In genomic region chr7:8149222-8149621, GRCh38 we compare ENCODE assay signal across 9 cellular contexts.
DNase-seq lines count a peak whose midpoint lies in the region; ATAC-seq and TF ChIP-seq lines count a peak whose summit lies in the region.
"Had no signal": no experiment of that assay in that cellular context is flagged by ENCODE, and none has a peak within 500 bp of the region (broad histone marks: within the 10 kb centered on the region; RNA-seq: fewer than 3 reads in every experiment).

No MANE protein-coding gene starts in this region.

- peak overlapping the region; percentile 57 for H3K4me3 Mint-ChIP-seq in activated T-helper 17 cell treated with anti-CD3 and anti-CD28 coated beads, Interleukin-2, amount 50 U/mL, for 72 hours
- no peak overlapping the region for H3K4me3 Mint-ChIP-seq in nephron progenitor cell

- H3K27ac Mint-ChIP-seq in activated T-helper 17 cell treated with anti-CD3 and anti-CD28 coated beads, Interleukin-2, amount 50 U/mL, for 72 hours, result peak overlapping the region; percentile 40
- no peak overlapping the region for H3K27ac Mint-ChIP-seq in nephron progenitor cell

- H3K4me3 ChIP-seq in SJCRH30, result no peak overlapping the region

- peaks cover 21% of the 10 kb centered on the region for H3K4me1 Mint-ChIP-seq in activated T-helper 17 cell treated with anti-CD3 and anti-CD28 coated beads, Interleukin-2, amount 50 U/mL, for 72 hours
- H3K4me1 Mint-ChIP-seq in nephron progenitor cell, result peaks cover 36% of the 10 kb centered on the region

- no peaks in the 10 kb centered on the region for H3K36me3 ChIP-seq in SJCRH30

- H3K36me3 Mint-ChIP-seq in activated T-helper 17 cell treated with anti-CD3 and anti-CD28 coated beads, Interleukin-2, amount 50 U/mL, for 72 hours (ENCODE audit: low read depth), result peaks cover 5% of the 10 kb centered on the region
- H3K36me3 Mint-ChIP-seq in nephron progenitor cell (ENCODE audit: low read depth), result no peaks in the 10 kb centered on the region

- no peaks in the 10 kb centered on the region for H3K4me1 ChIP-seq in SJCRH30

- ATAC-seq in GM18858 (IDR thresholded peaks at IDR 0.05; ENCODE audit: unreplicated experiment), result peak; percentile 49
- peak; percentile 66 for ATAC-seq in HG03066 (IDR thresholded peaks at IDR 0.05; ENCODE audit: low read depth, unreplicated experiment)
- ATAC-seq in activated T-helper 17 cell treated with anti-CD3 and anti-CD28 coated beads, Interleukin-2, amount 50 U/mL, for 72 hours (replicated peaks), result peak; percentile 58

- H3K27ac ChIP-seq in SJCRH30, result no peak overlapping the region

- H3K9me3 ChIP-seq in SJCRH30 (replicated peaks), result no peaks in the 10 kb centered on the region

- DNase-seq in AML-193 (lab: John Stamatoyannopoulos, UW), result peak; percentile 76 to 83
- DNase-seq in NCI-H524 (lab: John Stamatoyannopoulos, UW), result no peak
- no peak for DNase-seq in SJCRH30
- DNase-seq in posterior cingulate gyrus, result no peak
- no peak for DNase-seq in nephron progenitor cell
- DNase-seq: SIG-M5 had no signal

- peaks cover 8% of the 10 kb centered on the region for H3K9me3 Mint-ChIP-seq in activated T-helper 17 cell treated with anti-CD3 and anti-CD28 coated beads, Interleukin-2, amount 50 U/mL, for 72 hours
- no peaks in the 10 kb centered on the region for H3K9me3 Mint-ChIP-seq in nephron progenitor cell

- intact Hi-C loops in posterior cingulate gyrus (cut with DNase I), result no loop called here

- no peak for TF ChIP-seq CTCF in nephron progenitor cell (IDR thresholded peaks at IDR 0.05)

- H3K27me3 Mint-ChIP-seq in activated T-helper 17 cell treated with anti-CD3 and anti-CD28 coated beads, Interleukin-2, amount 50 U/mL, for 72 hours, result no peaks in the 10 kb centered on the region
- H3K27me3 Mint-ChIP-seq in nephron progenitor cell (ENCODE audit: low read depth, poor library complexity), result peaks cover 13% of the 10 kb centered on the region

- H3K27me3 ChIP-seq in SJCRH30, result no peaks in the 10 kb centered on the region

Comparison
In these comparisons a context has a peak if more than half of its experiments do, and no peak if none do; other contexts are left out.
1. DNase-seq: peak in AML-193 (2 of 2); none in NCI-H524 (0 of 2), SJCRH30 (0 of 2), posterior cingulate gyrus (0 of 10) and nephron progenitor cell (single experiment).
2. Peak in every context shown above with its lines, with median percentiles within 50 percentile points of each other: ATAC-seq.